Comparison of ENCODE assay signal across 24 cellular contexts in the genomic region with DNA sequence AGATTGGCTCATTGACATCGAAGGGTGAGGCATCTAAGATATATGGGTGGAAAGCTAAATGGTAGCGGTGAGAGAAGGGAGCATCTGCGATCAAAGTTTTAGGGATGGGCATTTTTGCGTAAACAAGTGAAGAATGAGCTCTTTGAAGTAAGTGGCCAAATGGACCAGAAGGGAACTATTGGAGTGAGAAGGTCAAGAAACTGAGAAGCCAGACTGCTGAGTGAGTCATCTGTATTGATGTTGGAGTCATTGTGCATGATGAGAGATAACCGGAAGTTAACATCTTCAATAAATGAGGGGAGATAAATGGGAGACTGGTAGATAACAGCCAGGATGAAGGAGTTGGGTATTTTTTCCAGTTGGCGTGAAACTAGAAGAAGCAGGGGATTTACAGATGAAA.
DNase-seq lines count a peak whose midpoint lies in the region; ATAC-seq, FAIRE-seq and TF ChIP-seq lines count a peak whose summit lies in the region.
"Had no signal": no experiment of that assay in that cellular context is flagged by ENCODE, and none has a peak within 500 bp of the region (broad histone marks: within the 10 kb centered on the region; RNA-seq: fewer than 3 reads in every experiment).

No MANE protein-coding gene starts in this region.

- H3K23ac ChIP-seq in H9 (ENCODE audit: insufficient read length, low read depth, low read length) = no peak overlapping the region

- POLR2A ChIA-PET in GM10248 (lab: Yijun Ruan, JAX) = no interaction called here

- CTCF ChIA-PET in GM10248 (lab: Yijun Ruan, JAX) = no interaction called here

- H3K9ac ChIP-seq in H9 (ENCODE audit: extremely low read depth, insufficient read length, low read length) = no peak overlapping the region
- no peak overlapping the region for H3K9ac ChIP-seq in astrocyte (ENCODE audit: low read length)
- H3K9ac ChIP-seq: GM23248 had no signal

- H3K27ac ChIP-seq in H9 (ENCODE audit: insufficient read length, low read depth, low read length) = no peak overlapping the region
- no peak overlapping the region for H3K27ac ChIP-seq in astrocyte (ENCODE audit: low read depth, low read length)
- peak overlapping the region; percentile 84 to 90 for H3K27ac ChIP-seq in tibial artery
- H3K27ac ChIP-seq in gastroesophageal sphincter = no peak overlapping the region
- H3K27ac ChIP-seq: C4-2B, GM23248, SJSA1 had no signal

- H2AK5ac ChIP-seq in H9 (ENCODE audit: insufficient read length, low read length) = no peak overlapping the region

- no peaks in the 10 kb centered on the region for H3K36me3 ChIP-seq in astrocyte (ENCODE audit: insufficient read depth, low read length)
- H3K36me3 ChIP-seq in tibial artery = no peaks in the 10 kb centered on the region
- no peaks in the 10 kb centered on the region for H3K36me3 ChIP-seq in gastroesophageal sphincter
- H3K36me3 ChIP-seq: SJSA1 had no signal

- H3K27me3 ChIP-seq in H9 (ENCODE audit: insufficient read depth, low read length) (no peaks in the 10 kb centered on the region), astrocyte (ENCODE audit: insufficient read depth, low read length) (no peaks in the 10 kb centered on the region), tibial artery (no peaks in the 10 kb centered on the region), gastroesophageal sphincter (no peaks in the 10 kb centered on the region)
- H3K27me3 ChIP-seq: SJSA1 had no signal

- H3K36me3 Mint-ChIP-seq in H9 (ENCODE audit: insufficient read depth in 1 of 3, low read depth in 3 of 3) = peaks cover 3 to 7% (median 5%) of the 10 kb centered on the region in 3 experiments; a peak in 4 of 7 replicates
- no peaks in the 10 kb centered on the region for H3K36me3 Mint-ChIP-seq in astrocyte (ENCODE audit: low read depth, unreplicated experiment)
- H3K36me3 Mint-ChIP-seq: CD8-positive, alpha-beta memory T cell; IgD-negative memory B cell had no signal

- no peak overlapping the region for H2AFZ ChIP-seq in H9 (ENCODE audit: low read length)
- no peak overlapping the region for H2AFZ ChIP-seq in astrocyte (ENCODE audit: low read depth, low read length)
- H2AFZ ChIP-seq: GM23248 had no signal

- H2BK15ac ChIP-seq in H9 (ENCODE audit: low read depth, low read length) = no peak overlapping the region

- no peak overlapping the region for H4K91ac ChIP-seq in H9 (ENCODE audit: insufficient read length, low read depth, low read length)

- peaks cover under 1 to 7% of the 10 kb centered on the region in 2 experiments; a peak in 4 of 5 replicates for H3K9me3 Mint-ChIP-seq in H9
- H3K9me3 Mint-ChIP-seq in astrocyte (ENCODE audit: unreplicated experiment) = peaks cover 4% of the 10 kb centered on the region
- H3K9me3 Mint-ChIP-seq: CD8-positive, alpha-beta memory T cell had no signal

- H4K5ac ChIP-seq in H9 (ENCODE audit: insufficient read length, low read depth, low read length) = no peak overlapping the region

- H3T11ph ChIP-seq in H9 (ENCODE audit: low read length) = no peak overlapping the region

- H3K79me2 ChIP-seq in H9 (ENCODE audit: insufficient read depth, low read length) = no peaks in the 10 kb centered on the region
- H3K79me2 ChIP-seq in astrocyte (ENCODE audit: insufficient read depth, low read length) = no peaks in the 10 kb centered on the region

- no peaks in the 10 kb centered on the region for H3K79me1 ChIP-seq in H9 (ENCODE audit: insufficient read depth, low read depth, low read length, poor library complexity, severe bottlenecking)

- no peak overlapping the region for H3K18ac ChIP-seq in H9 (ENCODE audit: insufficient read length, low read depth, low read length)

- no peak for TF ChIP-seq POLR2A in gastroesophageal sphincter (IDR thresholded peaks at IDR 0.05)

- H3K14ac ChIP-seq in H9 (ENCODE audit: insufficient read depth, low read length) = no peak overlapping the region

- H3K4me3 Mint-ChIP-seq in H9 (no peak overlapping the region), astrocyte (ENCODE audit: unreplicated experiment) (no peak overlapping the region)
- H3K4me3 Mint-ChIP-seq: CD8-positive, alpha-beta memory T cell; IgD-negative memory B cell had no signal

- no peak overlapping the region for H2BK20ac ChIP-seq in H9 (ENCODE audit: low read depth, low read length, poor library complexity, severe bottlenecking)

- no peak overlapping the region for H2BK12ac ChIP-seq in H9 (ENCODE audit: insufficient read length, low read depth, low read length)

- peaks cover 3% of the 10 kb centered on the region; the same call in 1 of the 2 replicates for H3K27me3 Mint-ChIP-seq in H9 (ENCODE audit: low read depth)
- no peaks in the 10 kb centered on the region for H3K27me3 Mint-ChIP-seq in astrocyte (ENCODE audit: low read depth, unreplicated experiment)
- H3K27me3 Mint-ChIP-seq: CD8-positive, alpha-beta memory T cell; IgD-negative memory B cell had no signal

- no peaks in the 10 kb centered on the region; the same call in 1 of the 2 replicates for H3K4me1 ChIP-seq in H9 (ENCODE audit: insufficient read depth, low read length)
- no peaks in the 10 kb centered on the region for H3K4me1 ChIP-seq in astrocyte (ENCODE audit: insufficient read depth, low read length)
- peaks cover 0 to 41% (median 27%) of the 10 kb centered on the region in 4 donors for H3K4me1 ChIP-seq in tibial artery
- peaks cover 0 to 43% (median 3%) of the 10 kb centered on the region in 3 donors for H3K4me1 ChIP-seq in gastroesophageal sphincter
- H3K4me1 ChIP-seq: SJSA1 had no signal

- H3K9me3 ChIP-seq in H9 (ENCODE audit: control insufficient read depth, low read depth, low read length) (no peaks in the 10 kb centered on the region), astrocyte (ENCODE audit: insufficient read depth, low read depth, low read length) (no peaks in the 10 kb centered on the region), tibial artery (no peaks in the 10 kb centered on the region), gastroesophageal sphincter (peaks cover 0 to 6% (median 0%) of the 10 kb centered on the region in 3 donors)
- H3K9me3 ChIP-seq: SJSA1 had no signal

- H3K56ac ChIP-seq in H9 (ENCODE audit: insufficient read length, low read depth, low read length) = no peak overlapping the region

- H3K4ac ChIP-seq in H9 (ENCODE audit: low read depth, low read length) = no peak overlapping the region

- H2BK120ac ChIP-seq in H9 (ENCODE audit: low read depth, low read length, poor library complexity, severe bottlenecking) = no peak overlapping the region

- ATAC-seq in GM18519 (IDR thresholded peaks at IDR 0.05; ENCODE audit: low FRiP score, unreplicated experiment) (no peak), gastroesophageal sphincter (no peak)
- ATAC-seq: Right ventricle myocardium inferior had no signal

- no peak for TF ChIP-seq EP300 in gastroesophageal sphincter (IDR thresholded peaks at IDR 0.05)

- H3K27ac Mint-ChIP-seq in H9 (peak overlapping the region in 2 of 3 experiments; percentile 7 to 42; a peak in 1 of 7 replicates), astrocyte (ENCODE audit: unreplicated experiment) (no peak overlapping the region)
- H3K27ac Mint-ChIP-seq: CD8-positive, alpha-beta memory T cell; IgD-negative memory B cell had no signal

- H4K20me1 ChIP-seq in H9 (ENCODE audit: control insufficient read depth, insufficient read depth, insufficient read length) = no peaks in the 10 kb centered on the region
- H4K20me1 ChIP-seq in astrocyte (ENCODE audit: insufficient read depth, low read length) = no peaks in the 10 kb centered on the region

- H3K4me2 ChIP-seq in H9 (ENCODE audit: insufficient read depth, insufficient read length, low read length) (no peak overlapping the region), astrocyte (ENCODE audit: low read length) (no peak overlapping the region)

- peaks cover 27 to 34% of the 10 kb centered on the region in 2 experiments for H3K4me1 Mint-ChIP-seq in H9
- peaks cover 8% of the 10 kb centered on the region for H3K4me1 Mint-ChIP-seq in astrocyte (ENCODE audit: low read depth, unreplicated experiment)
- H3K4me1 Mint-ChIP-seq: CD8-positive, alpha-beta memory T cell; IgD-negative memory B cell had no signal

- no peaks in the 10 kb centered on the region for H3K23me2 ChIP-seq in H9 (ENCODE audit: insufficient read length, low read depth, low read length, poor library complexity, severe bottlenecking)

- H4K8ac ChIP-seq in H9 (replicated peaks; ENCODE audit: insufficient read length, low read depth, low read length) = no peak overlapping the region

- TF ChIP-seq CTCF in H9 (conservative IDR thresholded peaks at IDR 0.05) = no peak
- TF ChIP-seq CTCF in astrocyte (IDR thresholded peaks at IDR 0.05; ENCODE audit: insufficient read depth, low read depth, low read length) = no peak
- TF ChIP-seq CTCF in tibial artery (IDR thresholded peaks at IDR 0.05) = no peak
- no peak for TF ChIP-seq CTCF in GM10248 (IDR thresholded peaks at IDR 0.05; ENCODE audit: control extremely low read depth, extremely low read depth, low read depth, missing control alignments)
- no peak for TF ChIP-seq CTCF in gastroesophageal sphincter (IDR thresholded peaks at IDR 0.05)

- H3K4me3 ChIP-seq in astrocyte (ENCODE audit: insufficient read depth, low read depth, low read length) (no peak overlapping the region), tibial artery (no peak overlapping the region), gastroesophageal sphincter (no peak overlapping the region)
- H3K4me3 ChIP-seq: GM23248, SJSA1 had no signal

- no peak for DNase-seq in H9
- peak; percentile 8 for DNase-seq in astrocyte (ENCODE audit: low read depth)
- peak; percentile 2 for DNase-seq in iris pigment epithelial cell (ENCODE audit: low read depth)
- DNase-seq in tibial artery = no peak
- no peak for DNase-seq in GM10248 (ENCODE audit: extremely low spot score)
- DNase-seq: CD8-positive, alpha-beta memory T cell; GF-D8; GM23248; HCEC 1CT; NCI-H1694 treated with DMSO at 0.1 percent for 48 hours; NCI-H2081 treated with DMSO at 0.1 percent for 48 hours; NCI-H2171 treated with DMSO at 0.1 percent for 48 hours; NCI-H446; NCI-H526; OCI-M1 had no signal

- no peak for FAIRE-seq in astrocyte (lab: Jason Lieb, UNC)
- FAIRE-seq: A204.1, HTR-8/SVneo, RCC 7860 had no signal

- no CpG with 5 or more reads among the region's 6 CpGs for WGBS in H9 (ENCODE audit: extremely low coverage, insufficient read length, low lambda C conversion rate)
- 79 to 83% methylated on average over 6 of the region's 6 CpGs for WGBS in gastroesophageal sphincter (ENCODE audit: low coverage in 1 of 2), 2 donors

- intact Hi-C loops in tibial artery (cut with DNase I; ENCODE audit: low total_unique reads) = no loop called here

- H2BK5ac ChIP-seq in H9 (ENCODE audit: insufficient read length, low read length) = no peak overlapping the region

Comparison
In these comparisons a context has a peak if more than half of its experiments do, and no peak if none do; other contexts are left out.
1. DNase-seq: peak in astrocyte (single experiment) and iris pigment epithelial cell (single experiment); none in H9 (single experiment), tibial artery (0 of 2) and GM10248 (single experiment).
2. H3K27ac ChIP-seq: peak in tibial artery (2 of 2); none in H9 (single experiment), astrocyte (single experiment) and gastroesophageal sphincter (0 of 4).